9 cellular contexts compared by ENCODE assay signal in genomic region chr22:22770280-22770871, GRCh38.
DNase-seq lines count a peak whose midpoint lies in the region; ATAC-seq and TF ChIP-seq lines count a peak whose summit lies in the region.
"Had no signal": no experiment of that assay in that cellular context is flagged by ENCODE, and none has a peak within 500 bp of the region (broad histone marks: within the 10 kb centered on the region; RNA-seq: fewer than 3 reads in every experiment).

No MANE protein-coding gene starts in this region.

- no peaks in the 10 kb centered on the region for H3K9me3 ChIP-seq in left lung

- peaks cover 0 to 22% of the 10 kb centered on the region in 2 donors for H3K27me3 ChIP-seq in left lung

- H3K27me3 Mint-ChIP-seq in T-cell (peaks cover 8 to 16% of the 10 kb centered on the region in 2 donors), brain (peaks cover 23% of the 10 kb centered on the region)

- H3K27ac Mint-ChIP-seq in T-cell (peak overlapping the region; percentile 29 to 48), brain (no peak overlapping the region)

- H3K36me3 ChIP-seq in left lung: no peaks in the 10 kb centered on the region

- ATAC-seq in T-cell (replicated peaks in 1 of 4) (peak; percentile 36 to 55 (median 44)), left lung (peak; percentile 88), HG03196 (IDR thresholded peaks at IDR 0.05; ENCODE audit: unreplicated experiment) (no peak), HG03469 (IDR thresholded peaks at IDR 0.05; ENCODE audit: unreplicated experiment) (no peak)

- H3K4me3 ChIP-seq in left lung: no peak overlapping the region
- H3K4me3 ChIP-seq: SK-N-MC had no signal

- H3K9me3 Mint-ChIP-seq in T-cell (no peaks in the 10 kb centered on the region), brain (no peaks in the 10 kb centered on the region)

- CTCF ChIA-PET in HEK293T (lab: Yijun Ruan, JAX) (interaction anchor here (0.6 to 2.7 kb wide), 18 partner anchors 8 to 270 kb away, joined by 3 to 20 read pairs (median 5); no protein-coding TSS in a partner anchor), T-cell (lab: Charles Lee) (interaction anchor here (0.6 to 2.4 kb wide), 11 partner anchors 9 to 947 kb away, joined by 3 to 26 read pairs (median 5); no protein-coding TSS in a partner anchor)

- DNase-seq in COLO829 (ENCODE audit: low spot score) (peak; percentile 35), HEK293T (ENCODE audit: extremely low spot score) (peak; percentile 72), T-cell (peak in 21 of 34 experiments; percentile 11 to 57 (median 33)), left lung (no peak)
- peak in 4 of 6 experiments; percentile 9 to 33 (median 12) for DNase-seq in stimulated activated naive CD4-positive, alpha-beta T cell (lab: John Stamatoyannopoulos, UW)

- H3K4me1 ChIP-seq in left lung: no peaks in the 10 kb centered on the region

- H3K4me3 Mint-ChIP-seq in T-cell: no peak overlapping the region
- peak overlapping the region in 1 of 5 experiments; percentile 35 for H3K4me3 Mint-ChIP-seq in brain

- H3K36me3 Mint-ChIP-seq in T-cell (no peaks in the 10 kb centered on the region), brain (no peaks in the 10 kb centered on the region)

- POLR2A ChIA-PET in HEK293T (lab: Yijun Ruan, JAX): no interaction called here
- POLR2A ChIA-PET in T-cell (lab: Charles Lee): no interaction called here

- peaks cover 6 to 15% (median 8%) of the 10 kb centered on the region in 3 donors for H3K4me1 Mint-ChIP-seq in T-cell
- H3K4me1 Mint-ChIP-seq in brain: no peaks in the 10 kb centered on the region

- intact Hi-C loops in left lung (cut with DNase I): no loop called here

- TF ChIP-seq CTCF in brain (conservative IDR thresholded peaks at IDR 0.05) (peak; percentile 44 to 66), left lung (IDR thresholded peaks at IDR 0.05) (peak; percentile 50 to 68)

- no peak overlapping the region for H3K27ac ChIP-seq in left lung
- H3K27ac ChIP-seq: SK-N-MC had no signal

TF ChIP-seq in HEK293T, 16 proteins besides CTCF, POLR2A, EP300 and RAD21:
- no peak for TF ChIP-seq ARNT (IDR thresholded peaks at IDR 0.05)

Comparison
In these comparisons a context has a peak if more than half of its experiments do, and no peak if none do; other contexts are left out.
1. DNase-seq: peak in COLO829 (single experiment), HEK293T (single experiment), T-cell (21 of 34) and stimulated activated naive CD4-positive, alpha-beta T cell (4 of 6); none in left lung (0 of 2).
2. ATAC-seq: peak in T-cell (4 of 4) and left lung (single experiment); none in HG03196 (single experiment) and HG03469 (single experiment).
3. H3K27ac Mint-ChIP-seq: peak in T-cell (2 of 2); none in brain (0 of 5).